Comparison of ENCODE assay signal across 16 cellular contexts in the genomic region with DNA sequence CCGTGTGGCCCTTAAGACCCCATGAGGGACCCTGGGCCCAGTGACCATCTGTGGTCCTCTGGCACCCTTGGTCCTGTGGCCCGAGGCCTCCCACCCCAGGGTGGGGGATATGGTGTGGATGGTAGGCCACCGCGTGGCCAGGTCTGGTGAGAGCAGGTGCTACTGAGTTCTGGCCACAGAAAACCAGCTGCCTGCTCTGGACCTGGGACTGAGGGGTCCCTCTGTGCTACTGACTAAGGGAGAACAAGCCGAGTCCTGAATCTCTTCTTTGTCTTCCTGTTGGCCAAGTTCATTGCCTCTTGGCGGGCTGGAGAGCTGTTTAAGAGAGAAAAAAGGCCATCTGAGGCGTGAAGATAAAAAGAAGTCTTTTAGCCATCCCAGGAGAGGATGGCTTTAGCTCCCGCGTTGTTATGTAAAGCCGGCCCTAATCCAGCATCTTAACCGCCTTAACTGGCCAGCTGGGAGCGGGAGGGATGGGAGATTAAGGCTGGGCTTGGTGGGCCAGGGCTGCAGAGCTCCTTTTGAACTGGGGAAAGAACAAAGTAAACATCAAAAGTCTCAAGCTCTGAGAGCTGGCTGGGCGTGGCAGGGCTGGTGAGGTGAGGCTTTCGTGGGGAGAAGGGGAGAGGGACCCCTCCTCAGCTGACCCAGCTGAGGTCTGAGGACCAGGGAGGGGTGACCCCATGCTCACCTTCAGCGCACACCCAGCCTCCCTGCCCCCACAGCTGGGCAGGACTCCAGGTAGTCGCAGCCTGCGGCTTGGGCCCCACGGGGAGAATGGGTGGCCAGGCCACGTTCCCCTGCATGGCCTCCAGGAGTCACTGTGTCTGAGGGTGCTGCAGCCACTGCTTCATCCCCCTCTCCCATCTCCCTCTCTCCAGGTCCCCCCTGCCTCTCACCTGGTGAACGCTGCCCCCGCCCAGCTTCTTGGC.
A peak's percentile ranks its signal among the peaks of the same experiment; 100 is the strongest.
DNase-seq lines count a peak whose midpoint lies in the region; ATAC-seq and TF ChIP-seq lines count a peak whose summit lies in the region.
"Had no signal": no experiment of that assay in that cellular context is flagged by ENCODE, and none has a peak within 500 bp of the region (broad histone marks: within the 10 kb centered on the region; RNA-seq: fewer than 3 reads in every experiment).

No MANE protein-coding gene starts in this region.

- H3K4me3 Mint-ChIP-seq in endodermal cell (no peak overlapping the region), nephron progenitor cell (no peak overlapping the region)
- H3K4me3 Mint-ChIP-seq: activated CD4-positive, alpha-beta T cell treated with anti-CD3 and anti-CD28 coated beads, Interleukin-2, amount 10 ng/mL, durations not matched to agents 7 days and 5 days had no signal

- H3K36me3 ChIP-seq in HUES48 (ENCODE audit: control insufficient read depth, insufficient read depth, low read length) (no peaks in the 10 kb centered on the region), endodermal cell (ENCODE audit: control insufficient read depth, insufficient read depth, low read length) (peaks cover 4% of the 10 kb centered on the region)

- no peak for ATAC-seq in HG02798 (IDR thresholded peaks at IDR 0.05; ENCODE audit: poor library complexity, unreplicated experiment)
- ATAC-seq: left lobe of liver had no signal

- H3K27me3 Mint-ChIP-seq in endodermal cell (ENCODE audit: insufficient read depth) (no peaks in the 10 kb centered on the region), nephron progenitor cell (ENCODE audit: low read depth, poor library complexity) (no peaks in the 10 kb centered on the region)
- H3K27me3 Mint-ChIP-seq: activated CD4-positive, alpha-beta T cell treated with anti-CD3 and anti-CD28 coated beads, Interleukin-2, amount 10 ng/mL, durations not matched to agents 7 days and 5 days had no signal

- H3K4me3 ChIP-seq in HUES48 (ENCODE audit: low read depth, low read length) (no peak overlapping the region), endodermal cell (ENCODE audit: low read length) (no peak overlapping the region)

- WGBS in endodermal cell (ENCODE audit: insufficient coverage in 1 of 2, insufficient read length in 1 of 2), 2 experiments, result 53 to 64% methylated on average over 16 to 21 of the region's 21 CpGs

- no peaks in the 10 kb centered on the region for H3K9me3 ChIP-seq in HUES48 (ENCODE audit: control insufficient read depth, insufficient read depth, low read length)
- no peaks in the 10 kb centered on the region for H3K9me3 ChIP-seq in endodermal cell (ENCODE audit: control insufficient read depth, low read length)

- H3K4me1 Mint-ChIP-seq in endodermal cell, result peaks cover 12% of the 10 kb centered on the region
- H3K4me1 Mint-ChIP-seq in nephron progenitor cell, result peaks cover 69% of the 10 kb centered on the region

- H3K36me3 Mint-ChIP-seq in endodermal cell (ENCODE audit: low read depth) (no peaks in the 10 kb centered on the region), nephron progenitor cell (ENCODE audit: low read depth) (peaks cover 32% of the 10 kb centered on the region)

- no peaks in the 10 kb centered on the region for H3K9me3 Mint-ChIP-seq in endodermal cell
- H3K9me3 Mint-ChIP-seq in nephron progenitor cell, result no peaks in the 10 kb centered on the region
- H3K9me3 Mint-ChIP-seq: activated CD4-positive, alpha-beta T cell treated with anti-CD3 and anti-CD28 coated beads, Interleukin-2, amount 10 ng/mL, durations not matched to agents 7 days and 5 days; activated T-helper 2 cell treated with anti-CD3 and anti-CD28 coated beads, Interferon-gamma antibody, Interleukin-2, Interleukin-4, amounts not matched to agents 10 μg/mL and 5 μg/mL and 100 μg/mL, durations not matched to agents 14 hours and 24 hours and 36 hours had no signal

- H3K27ac ChIP-seq in HUES48 (ENCODE audit: low read depth, low read length) (peak overlapping the region; percentile 63), endodermal cell (ENCODE audit: low read depth, low read length) (no peak overlapping the region)

- no peaks in the 10 kb centered on the region for H3K27me3 ChIP-seq in HUES48 (ENCODE audit: control insufficient read depth, insufficient read depth, low read length)
- H3K27me3 ChIP-seq in endodermal cell (ENCODE audit: control insufficient read depth, insufficient read depth, low read length, poor library complexity, severe bottlenecking), result no peaks in the 10 kb centered on the region

- H3K9ac ChIP-seq in HUES48 (ENCODE audit: low read depth, low read length), result no peak overlapping the region
- H3K9ac ChIP-seq in endodermal cell (ENCODE audit: extremely low read depth, low read length, poor library complexity, severe bottlenecking), result no peak overlapping the region

- peak overlapping the region; percentile 15 for H3K27ac Mint-ChIP-seq in endodermal cell
- peak overlapping the region; percentile 23 for H3K27ac Mint-ChIP-seq in nephron progenitor cell

- TF ChIP-seq CTCF in endodermal cell (conservative IDR thresholded peaks at IDR 0.05) (peak; percentile 51), nephron progenitor cell (IDR thresholded peaks at IDR 0.05) (no peak)

- H3K4me1 ChIP-seq in HUES48 (ENCODE audit: control insufficient read depth, insufficient read depth, low read length), result peaks cover 20% of the 10 kb centered on the region; the same call in 1 of the 2 replicates
- no peaks in the 10 kb centered on the region for H3K4me1 ChIP-seq in endodermal cell (ENCODE audit: control insufficient read depth, insufficient read depth, low read length)

- peak; percentile 54 for DNase-seq in Ammon's horn (ENCODE audit: low spot score)
- DNase-seq in endodermal cell, result peak; percentile 80
- no peak for DNase-seq in nephron progenitor cell
- DNase-seq in NCI-H69 (lab: John Stamatoyannopoulos, UW), result no peak
- no peak for DNase-seq in 8988T
- DNase-seq in NCI-H1436 treated with DMSO at 0.1 percent for 48 hours (lab: John Stamatoyannopoulos, UW), result no peak
- DNase-seq: activated CD4-positive, alpha-beta T cell treated with anti-CD3 and anti-CD28 coated beads, Interleukin-2, amount 10 ng/mL, durations not matched to agents 7 days and 5 days; aorta; DMS153; NCI-H1417; NCI-H774; T-helper 2 cell had no signal

Comparison
In these comparisons a context has a peak if more than half of its experiments do, and no peak if none do; other contexts are left out.
1. DNase-seq: peak in Ammon's horn (single experiment) and endodermal cell (single experiment); none in nephron progenitor cell (single experiment), NCI-H69 (single experiment), 8988T (single experiment) and NCI-H1436 treated with DMSO at 0.1 percent for 48 hours (single experiment).